8 cellular contexts compared by ENCODE assay signal in genomic region chr10:31697271-31698168, GRCh38.
A peak's percentile ranks its signal among the peaks of the same experiment; 100 is the strongest.
DNase-seq lines count a peak whose midpoint lies in the region; ATAC-seq, FAIRE-seq and TF ChIP-seq lines count a peak whose summit lies in the region.

No MANE protein-coding gene starts in this region.

- H3K9me3 ChIP-seq in adipocyte (ENCODE audit: control insufficient read depth, low read length): no peaks in the 10 kb centered on the region
- H3K9me3 ChIP-seq in right atrium auricular region: no peaks in the 10 kb centered on the region

- no peak for DNase-seq in GM12892 (ENCODE audit: insufficient read length)
- DNase-seq in adipocyte (ENCODE audit: low read depth): peak; percentile 84
- peak; percentile 97 for DNase-seq in right atrium auricular region (ENCODE audit: low spot score)
- DNase-seq in sciatic nerve (ENCODE audit: low spot score): peak; percentile 88
- no peak for DNase-seq in ACHN
- DNase-seq in NK-92 (lab: John Stamatoyannopoulos, UW; ENCODE audit: unreplicated experiment): no peak

- no peak for TF ChIP-seq CTCF in right atrium auricular region (IDR thresholded peaks at IDR 0.05)

- H3K36me3 ChIP-seq in adipocyte (ENCODE audit: control insufficient read depth, insufficient read depth, low read length, severe bottlenecking) (no peaks in the 10 kb centered on the region), right atrium auricular region (no peaks in the 10 kb centered on the region)

- no peaks in the 10 kb centered on the region for H3K27me3 ChIP-seq in adipocyte (replicated peaks; ENCODE audit: control insufficient read depth, insufficient read depth, low read length)
- H3K27me3 ChIP-seq in right atrium auricular region: no peaks in the 10 kb centered on the region

- no peak for TF ChIP-seq POLR2A in GM12892 (IDR thresholded peaks at IDR 0.05; ENCODE audit: low read depth, low read length)

- H3K9ac ChIP-seq in adipocyte (ENCODE audit: low read length): peak overlapping the region; percentile 86

- peak overlapping the region; percentile 89 to 94 for H3K27ac ChIP-seq in right atrium auricular region

- intact Hi-C loops in sciatic nerve (cut with DNase I): no loop called here

- ATAC-seq in sciatic nerve (peak; percentile 84), HG03521 (IDR thresholded peaks at IDR 0.05; ENCODE audit: unreplicated experiment) (no peak), GM21786 (IDR thresholded peaks at IDR 0.05; ENCODE audit: unreplicated experiment) (no peak)

- peak; percentile 33 for FAIRE-seq in GM12892 (lab: Jason Lieb, UNC)

- peaks cover 32% of the 10 kb centered on the region for H3K4me1 ChIP-seq in adipocyte (ENCODE audit: control insufficient read depth, insufficient read depth, low read length)
- H3K4me1 ChIP-seq in right atrium auricular region: peaks cover 3 to 61% of the 10 kb centered on the region in 2 donors

- in situ Hi-C loops in ACHN (cut with HindIII; ENCODE audit: low pct_ligation_motif_present, low pct_unique_long_range_greater_than_20kb, low sequenced_read_pairs): no loop called here

- peak overlapping the region; percentile 76 for H3K4me3 ChIP-seq in adipocyte (ENCODE audit: low read length)
- H3K4me3 ChIP-seq in right atrium auricular region: peak overlapping the region; percentile 9 to 28

Comparison
In these comparisons a context has a peak if more than half of its experiments do, and no peak if none do; other contexts are left out.
1. DNase-seq: peak in adipocyte (single experiment), right atrium auricular region (single experiment) and sciatic nerve (single experiment); none in GM12892 (single experiment), ACHN (single experiment) and NK-92 (single experiment).